Comparison of ENCODE assay signal across 40 cellular contexts in the genomic region with DNA sequence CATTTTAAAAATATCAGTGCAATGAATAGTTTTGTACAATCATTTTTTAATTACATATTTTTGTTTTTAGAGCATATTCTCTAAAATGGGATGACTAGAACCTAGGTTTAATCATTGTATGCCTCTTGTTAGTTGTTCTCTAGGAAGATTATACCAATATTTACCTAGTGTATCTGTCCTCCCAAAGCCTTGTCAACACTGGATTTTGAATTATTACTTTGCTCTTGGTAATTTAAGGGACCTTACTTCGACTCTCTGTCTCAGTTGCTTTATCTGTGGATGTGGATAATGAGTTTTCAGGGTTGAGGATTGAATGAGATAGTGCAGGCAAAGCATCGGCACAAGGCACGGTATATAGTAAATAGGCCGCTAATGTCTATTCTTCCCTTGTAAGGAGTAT. TPM values are rescaled to one million over a fixed set of nuclear protein-coding genes. Genes with fewer than 3 reads are reported as not detected.
A peak's percentile ranks its signal among the peaks of the same experiment; 100 is the strongest.
DNase-seq lines count a peak whose midpoint lies in the region; ATAC-seq, FAIRE-seq and TF ChIP-seq lines count a peak whose summit lies in the region.
"Had no signal": no experiment of that assay in that cellular context is flagged by ENCODE, and none has a peak within 500 bp of the region (broad histone marks: within the 10 kb centered on the region; RNA-seq: fewer than 3 reads in every experiment).

No MANE protein-coding gene starts in this region.

- no peak overlapping the region for H3K4me3 Mint-ChIP-seq in GM23338
- no peak overlapping the region for H3K4me3 Mint-ChIP-seq in endodermal cell
- H3K4me3 Mint-ChIP-seq: B cell; CD14-positive monocyte; CD4-positive, alpha-beta memory T cell; CD4-positive, alpha-beta T cell; CD4-positive, CD25-positive, alpha-beta regulatory T cell; CD8-positive, alpha-beta memory T cell; CD8-positive, alpha-beta T cell had no signal

- no peaks in the 10 kb centered on the region for H3K4me1 ChIP-seq in GM23338 (ENCODE audit: insufficient read depth)
- H3K4me1 ChIP-seq in K562 (replicated peaks in 1 of 2; ENCODE audit: control insufficient read depth in 2 of 2, insufficient read depth in 2 of 2, low read length in 2 of 2): peaks cover 0 to 22% of the 10 kb centered on the region in 2 experiments; a peak in 4 of 5 replicates
- H3K4me1 ChIP-seq in endodermal cell (ENCODE audit: control insufficient read depth, insufficient read depth, low read length): peaks cover 8% of the 10 kb centered on the region
- H3K4me1 ChIP-seq in esophagus muscularis mucosa: peaks cover 0 to 7% (median 5%) of the 10 kb centered on the region in 4 donors
- H3K4me1 ChIP-seq: A549, BE2C, BLaER1, Caco-2 had no signal

- intact Hi-C loops in K562 (cut with micrococcal nuclease): no loop called here
- intact Hi-C loops in esophagus muscularis mucosa (cut with DNase I): no loop called here
- intact Hi-C loops in lower leg skin (cut with DNase I; ENCODE audit: low total_unique reads): no loop called here

- H3K27me3 Mint-ChIP-seq in GM23338 (ENCODE audit: insufficient read depth, low read depth, poor library complexity): peaks cover 3% of the 10 kb centered on the region
- H3K27me3 Mint-ChIP-seq in endodermal cell (ENCODE audit: insufficient read depth): peaks cover 90% of the 10 kb centered on the region
- H3K27me3 Mint-ChIP-seq: B cell had no signal

- TF ChIP-seq POLR2A in K562 (conservative IDR thresholded peaks at IDR 0.05) (no peak), esophagus muscularis mucosa (IDR thresholded peaks at IDR 0.05; ENCODE audit: low read depth) (no peak), lower leg skin (IDR thresholded peaks at IDR 0.05) (no peak)

- H3K79me2 ChIP-seq in GM23338 (replicated peaks; ENCODE audit: insufficient read depth) (no peaks in the 10 kb centered on the region), K562 (ENCODE audit: control insufficient read depth, insufficient read depth, low read length) (no peaks in the 10 kb centered on the region)

- H3K9me3 Mint-ChIP-seq in GM23338 (no peaks in the 10 kb centered on the region), endodermal cell (no peaks in the 10 kb centered on the region)

- ATAC-seq in GM23338: no peak
- no peak for ATAC-seq in K562
- ATAC-seq: A549; CD8-positive, alpha-beta T cell had no signal

- H3K9ac ChIP-seq in K562 (ENCODE audit: insufficient read depth in 1 of 2, low read depth in 2 of 2, low read length in 2 of 2): no peak overlapping the region
- H3K9ac ChIP-seq in endodermal cell (ENCODE audit: extremely low read depth, low read length, poor library complexity, severe bottlenecking): no peak overlapping the region
- H3K9ac ChIP-seq: BLaER1; BLaER1 treated with 17β-estradiol and CSF1 and Interleukin-3, amounts not matched to agents 10 nM and 100 nM had no signal

- TF ChIP-seq RAD21 in K562 (CRISPR knock-in tag; conservative IDR thresholded peaks at IDR 0.05 in 1 of 2, IDR thresholded peaks at IDR 0.05 in 1 of 2): no peak

- H4K20me1 ChIP-seq in GM23338 (replicated peaks; ENCODE audit: insufficient read depth) (no peaks in the 10 kb centered on the region), K562 (replicated peaks; ENCODE audit: control insufficient read depth, insufficient read depth, low read length) (no peaks in the 10 kb centered on the region)
- H4K20me1 ChIP-seq: BLaER1; BLaER1 treated with 17β-estradiol and CSF1 and Interleukin-3, amounts not matched to agents 10 nM and 100 nM had no signal

- no peak overlapping the region for H3K27ac Mint-ChIP-seq in GM23338
- no peak overlapping the region for H3K27ac Mint-ChIP-seq in endodermal cell
- H3K27ac Mint-ChIP-seq: B cell; CD14-positive monocyte; CD4-positive, alpha-beta memory T cell; CD4-positive, alpha-beta T cell; CD4-positive, CD25-positive, alpha-beta regulatory T cell; CD8-positive, alpha-beta memory T cell; CD8-positive, alpha-beta T cell had no signal

- H2AFZ ChIP-seq in GM23338: peak overlapping the region; percentile 2; the same call in 1 of the 2 replicates
- H2AFZ ChIP-seq in K562 (ENCODE audit: low read depth, low read length): no peak overlapping the region

- H3K27ac ChIP-seq in GM23338 (ENCODE audit: low read depth): no peak overlapping the region
- H3K27ac ChIP-seq in K562 (ENCODE audit: extremely low read depth, low read depth, low read length): no peak overlapping the region
- no peak overlapping the region for H3K27ac ChIP-seq in endodermal cell (ENCODE audit: low read depth, low read length)
- H3K27ac ChIP-seq in esophagus muscularis mucosa (replicated peaks in 1 of 4): no peak overlapping the region
- H3K27ac ChIP-seq: 22Rv1; A549; BLaER1; BLaER1 treated with 17β-estradiol and CSF1 and Interleukin-3, amounts not matched to agents 10 nM and 100 nM; C4-2B had no signal

- no TSS peak for BruUV-seq in K562 (replicated peaks; lab: Mats Ljungman, UMichigan)

- no peaks in the 10 kb centered on the region for H3K9me1 ChIP-seq in K562 (ENCODE audit: control insufficient read depth, insufficient read depth, low read length)

- in situ Hi-C loops in K562 (cut with MboI): no loop called here

- no peaks in the 10 kb centered on the region for H3K36me3 ChIP-seq in GM23338 (ENCODE audit: insufficient read depth)
- H3K36me3 ChIP-seq in K562 (ENCODE audit: control insufficient read depth, insufficient read depth, low read length): no peaks in the 10 kb centered on the region
- H3K36me3 ChIP-seq in endodermal cell (ENCODE audit: control insufficient read depth, insufficient read depth, low read length): no peaks in the 10 kb centered on the region
- no peaks in the 10 kb centered on the region for H3K36me3 ChIP-seq in esophagus muscularis mucosa
- H3K36me3 ChIP-seq: BE2C; BLaER1; BLaER1 treated with 17β-estradiol and CSF1 and Interleukin-3, amounts not matched to agents 10 nM and 100 nM had no signal

- DNase-seq in GM23338 (ENCODE audit: low spot score): no peak
- DNase-seq in K562 (ENCODE audit: extremely low read depth in 1 of 4, low spot score in 3 of 4): no peak
- peak; percentile 29 for DNase-seq in endodermal cell
- DNase-seq in esophagus muscularis mucosa (ENCODE audit: extremely low spot score): peak; percentile 17
- no peak for DNase-seq in 8988T
- DNase-seq in lower leg skin (ENCODE audit: low spot score in 2 of 2): no peak
- DNase-seq in HEK293T (ENCODE audit: extremely low spot score): no peak
- DNase-seq in frontal cortex (ENCODE audit: low spot score in 2 of 2): no peak
- DNase-seq: ACHN; AML-193; BE2C; C1 segment of cervical spinal cord; Caco-2; Calu3; CD4-positive, alpha-beta memory T cell; CD4-positive, alpha-beta T cell; CD4-positive, CD25-positive, alpha-beta regulatory T cell; CD8-positive, alpha-beta memory T cell; CD8-positive, alpha-beta T cell; COR-L47; DMS 273 treated with DMSO at 0.1 percent for 48 hours; DMS153; DMS53; DMS79; DMS79 treated with DMSO at 0.1 percent for 48 hours; DND-41; EL had no signal

- H3F3A ChIP-seq in GM23338 (replicated peaks; ENCODE audit: low read depth): no peaks in the 10 kb centered on the region

- H3K9me3 ChIP-seq in K562 (replicated peaks; ENCODE audit: control insufficient read depth, insufficient read depth, low read depth, low read length) (no peaks in the 10 kb centered on the region; the same call in none of the 2 replicates), endodermal cell (ENCODE audit: control insufficient read depth, low read length) (no peaks in the 10 kb centered on the region), esophagus muscularis mucosa (no peaks in the 10 kb centered on the region)
- H3K9me3 ChIP-seq: A549, BE2C, Caco-2 had no signal

- CTCF ChIA-PET in K562 (lab: Yijun Ruan, JAX; ENCODE audit: low intra/inter-chr PET ratio): no interaction called here
- CTCF ChIA-PET in HEK293T (lab: Yijun Ruan, JAX): no interaction called here

- no peaks in the 10 kb centered on the region for H3K9me2 ChIP-seq in GM23338 (ENCODE audit: insufficient read depth)

- POLR2A ChIA-PET in K562 (lab: Yijun Ruan, JAX): no interaction called here
- POLR2A ChIA-PET in HEK293T (lab: Yijun Ruan, JAX): no interaction called here

- H3K36me3 Mint-ChIP-seq in GM23338 (ENCODE audit: low read depth) (no peaks in the 10 kb centered on the region), endodermal cell (ENCODE audit: low read depth) (no peaks in the 10 kb centered on the region)
- H3K36me3 Mint-ChIP-seq: CD14-positive monocyte; CD4-positive, alpha-beta memory T cell; CD4-positive, CD25-positive, alpha-beta regulatory T cell; CD8-positive, alpha-beta memory T cell; CD8-positive, alpha-beta T cell had no signal

- peaks cover 8% of the 10 kb centered on the region; the same call in 2 of the 3 replicates for H3K4me1 Mint-ChIP-seq in GM23338
- H3K4me1 Mint-ChIP-seq in endodermal cell: peaks cover 13% of the 10 kb centered on the region
- H3K4me1 Mint-ChIP-seq: CD4-positive, CD25-positive, alpha-beta regulatory T cell; CD8-positive, alpha-beta memory T cell had no signal

- H3K4me3 ChIP-seq in GM23338 (no peak overlapping the region), K562 (no peak overlapping the region), endodermal cell (ENCODE audit: low read length) (no peak overlapping the region), esophagus muscularis mucosa (no peak overlapping the region), lower leg skin (ENCODE audit: low read depth, poor library complexity, severe bottlenecking) (no peak overlapping the region)
- H3K4me3 ChIP-seq: A549; BLaER1; BLaER1 treated with 17β-estradiol and CSF1 and Interleukin-3, amounts not matched to agents 10 nM and 100 nM had no signal

- no peak overlapping the region for H3K4me2 ChIP-seq in GM23338
- H3K4me2 ChIP-seq in K562 (ENCODE audit: insufficient read depth, low read length): no peak overlapping the region
- H3K4me2 ChIP-seq: A549; BLaER1; BLaER1 treated with 17β-estradiol and CSF1 and Interleukin-3, amounts not matched to agents 10 nM and 100 nM had no signal

- FAIRE-seq in K562 (lab: Jason Lieb, UNC) (no peak), frontal cortex (lab: Jason Lieb, UNC) (no peak)
- FAIRE-seq: A204.1, A549, D721Med had no signal

- 53% methylated on average over 4 of the region's 4 CpGs for WGBS in K562 (ENCODE audit: insufficient coverage, low coverage, missing lambda C conversion rate)
- WGBS in endodermal cell (ENCODE audit: insufficient coverage in 1 of 2, insufficient read length in 1 of 2), 2 experiments: 91 to 96% methylated on average over 3 to 4 of the region's 4 CpGs
- 89% methylated on average over 4 of the region's 4 CpGs for WGBS in esophagus muscularis mucosa
- WGBS in lower leg skin, 2 donors: 80 to 86% methylated on average over 4 of the region's 4 CpGs

- no peak for TF ChIP-seq CTCF in GM23338 (conservative IDR thresholded peaks at IDR 0.05; ENCODE audit: low read depth in 2 of 2)
- no peak for TF ChIP-seq CTCF in K562 (IDR thresholded peaks at IDR 0.05 in 2 of 3, conservative IDR thresholded peaks at IDR 0.05 in 1 of 3; ENCODE audit: insufficient read depth in 2 of 3, low read depth in 1 of 3, low read length in 3 of 3)
- no peak for TF ChIP-seq CTCF in endodermal cell (conservative IDR thresholded peaks at IDR 0.05)
- no peak for TF ChIP-seq CTCF in esophagus muscularis mucosa (IDR thresholded peaks at IDR 0.05)
- no peak for TF ChIP-seq CTCF in lower leg skin (IDR thresholded peaks at IDR 0.05)

- TF ChIP-seq EP300 in K562 (IDR thresholded peaks at IDR 0.05; ENCODE audit: low read length) (no peak), esophagus muscularis mucosa (IDR thresholded peaks at IDR 0.05) (no peak)

- H3K27me3 ChIP-seq in GM23338 (ENCODE audit: insufficient read depth) (no peaks in the 10 kb centered on the region), K562 (ENCODE audit: control insufficient read depth in 2 of 2, insufficient read depth in 2 of 2, low read length in 2 of 2) (no peaks in the 10 kb centered on the region), endodermal cell (ENCODE audit: control insufficient read depth, insufficient read depth, low read length, poor library complexity, severe bottlenecking) (peaks cover 94% of the 10 kb centered on the region), esophagus muscularis mucosa (peaks cover 0 to 1% (median 0%) of the 10 kb centered on the region in 4 donors)
- H3K27me3 ChIP-seq: BE2C; BLaER1; BLaER1 treated with 17β-estradiol and CSF1 and Interleukin-3, amounts not matched to agents 10 nM and 100 nM had no signal

RNA-seq across cellular contexts. Expression of a gene that starts 10.9 kb away (rescaled TPM):
- 2.8 and 3.2 TPM in 2 replicates for total RNA-seq in GM23338 (2014; rRNA removed; shearing (Covaris generic))
- polyA plus RNA-seq in GM23338 (2016; fragmentation: Nextera tagmentation; extraction: Ambion mirVana): 1.3 and 2.1 TPM in 2 replicates
- 11.7 and 37.8 TPM in 2 replicates for total RNA-seq in K562 (2011; cell fraction: chromatin; rRNA removed; ENCODE audit: low replicate concordance)
- 11.6 and 11.7 TPM in 2 replicates for total RNA-seq in K562 (2011; cell fraction: nucleolus; rRNA removed)
- 19.9 and 36.8 TPM in 2 replicates for total RNA-seq in K562 (2011; cell fraction: nucleoplasm; rRNA removed)
- total RNA-seq in K562 (2014; rRNA removed): 3.8 and 3.9 TPM in 2 replicates
- total RNA-seq in K562 (2014; rRNA removed; fragmentation: Illumina TruSeq; extraction: Trizol): 7.4 and 8.8 TPM in 2 replicates
- total RNA-seq in K562 (2015; rRNA removed; fragmentation: Illumina TruSeq; extraction: Trizol): 7.4 and 7.5 TPM in 2 replicates
- total RNA-seq in K562 (2021): 9.6 and 10.4 TPM in 2 replicates
- 6.5 and 7.8 TPM in 2 replicates for polyA plus RNA-seq in K562 (2011; rRNA removed)
- 2.5 and 4.5 TPM in 2 replicates for polyA plus RNA-seq in K562 (2011; cell fraction: cytosol; rRNA removed)
- polyA plus RNA-seq in K562 (2011; cell fraction: nucleus; rRNA removed): 5.7 and 7.2 TPM in 2 replicates
- polyA plus RNA-seq in K562 (2012): 9.2 and 13.5 TPM in 2 replicates
- 10.6 and 12.9 TPM in 2 replicates for polyA plus RNA-seq in K562 (2014; fragmentation: Illumina TruSeq; extraction: Trizol)
- 1 to 10 TPM; 3.1 to 6.3 TPM for polyA plus RNA-seq in K562 (2014; fragmentation: Nextera tagmentation; extraction: Ambion mirVana)
- polyA plus RNA-seq in K562 (2014; rRNA removed): 4.9 and 5.0 TPM in 2 replicates
- 12.3 and 14.2 TPM in 2 replicates for polyA minus RNA-seq in K562 (2011; rRNA and poly(A)+ RNA removed)
- polyA minus RNA-seq in K562 (2011; cell fraction: cytosol; rRNA and poly(A)+ RNA removed): 4.3 and 6.3 TPM in 2 replicates
- 12.3 and 27.8 TPM in 2 replicates for polyA minus RNA-seq in K562 (2011; cell fraction: nucleus; rRNA and poly(A)+ RNA removed)
- total RNA-seq in endodermal cell: 10 to 100 TPM in 1 of 2 donors, 1 to 10 TPM in 1; 8.5 to 10.2 TPM
- polyA plus RNA-seq in endodermal cell (2013, experiment 1 of 2): 13.3 TPM
- polyA plus RNA-seq in endodermal cell (2013, experiment 2 of 2): 14.4 TPM
- total RNA-seq in esophagus muscularis mucosa: 1 to 10 TPM in 3 of 4 donors, under 1 TPM in 1; 0.42 to 1.7 (median 1.2) TPM
- 1 to 10 TPM in 3 of 4 donors, under 1 TPM in 1; 0.42 to 3.3 (median 2.7) TPM for total RNA-seq in lower leg skin
- 2.9 TPM for total RNA-seq in frontal cortex
- total RNA-seq: A172; A673; CD4-positive, alpha-beta T cell had no signal
- polyA plus RNA-seq: A549; AG04450; BJ; CD8-positive, alpha-beta memory T cell had no signal

Comparison
In these comparisons a context has a peak if more than half of its experiments do, and no peak if none do; other contexts are left out.
1. DNase-seq: peak in endodermal cell (single experiment) and esophagus muscularis mucosa (single experiment); none in GM23338 (single experiment), K562 (0 of 4), 8988T (single experiment), lower leg skin (0 of 2), HEK293T (single experiment) and frontal cortex (0 of 2).